ENCODE assay signal across 8 cellular contexts in genomic region chr16:89720859-89721643, GRCh38. TPM values are rescaled to one million over a fixed set of nuclear protein-coding genes. Genes with fewer than 3 reads are reported as not detected.
A peak's percentile ranks its signal among the peaks of the same experiment; 100 is the strongest.
DNase-seq lines count a peak whose midpoint lies in the region; ATAC-seq, FAIRE-seq and TF ChIP-seq lines count a peak whose summit lies in the region.

A gene with protein sequence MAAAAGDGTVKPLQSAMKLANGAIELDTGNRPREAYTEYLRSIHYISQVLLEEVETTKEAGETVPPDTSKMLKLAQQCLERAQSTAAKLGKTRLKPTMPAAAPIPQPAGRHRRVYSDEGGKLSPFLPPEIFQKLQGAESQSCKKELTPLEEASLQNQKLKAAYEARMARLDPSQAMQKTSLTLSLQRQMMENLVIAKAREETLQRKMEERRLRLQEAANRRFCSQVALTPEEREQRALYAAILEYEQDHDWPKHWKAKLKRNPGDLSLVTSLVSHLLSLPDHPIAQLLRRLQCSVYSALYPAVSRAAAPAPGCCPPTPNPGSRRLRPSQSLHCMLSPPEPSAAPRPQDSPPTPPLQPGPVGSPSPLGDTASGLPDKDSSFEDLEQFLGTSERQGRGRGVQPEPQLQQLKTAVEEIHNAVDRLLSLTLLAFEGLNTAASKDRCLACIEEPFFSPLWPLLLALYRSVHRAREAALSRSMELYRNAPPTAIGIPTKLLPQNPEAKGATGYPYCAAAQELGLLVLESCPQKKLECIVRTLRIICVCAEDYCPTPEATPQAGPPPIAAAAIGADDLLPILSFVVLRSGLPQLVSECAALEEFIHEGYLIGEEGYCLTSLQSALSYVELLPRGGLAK (minus strand): TSS chr16:89720898. CDS start chr16:89720861, 37 bp downstream.
A gene with protein sequence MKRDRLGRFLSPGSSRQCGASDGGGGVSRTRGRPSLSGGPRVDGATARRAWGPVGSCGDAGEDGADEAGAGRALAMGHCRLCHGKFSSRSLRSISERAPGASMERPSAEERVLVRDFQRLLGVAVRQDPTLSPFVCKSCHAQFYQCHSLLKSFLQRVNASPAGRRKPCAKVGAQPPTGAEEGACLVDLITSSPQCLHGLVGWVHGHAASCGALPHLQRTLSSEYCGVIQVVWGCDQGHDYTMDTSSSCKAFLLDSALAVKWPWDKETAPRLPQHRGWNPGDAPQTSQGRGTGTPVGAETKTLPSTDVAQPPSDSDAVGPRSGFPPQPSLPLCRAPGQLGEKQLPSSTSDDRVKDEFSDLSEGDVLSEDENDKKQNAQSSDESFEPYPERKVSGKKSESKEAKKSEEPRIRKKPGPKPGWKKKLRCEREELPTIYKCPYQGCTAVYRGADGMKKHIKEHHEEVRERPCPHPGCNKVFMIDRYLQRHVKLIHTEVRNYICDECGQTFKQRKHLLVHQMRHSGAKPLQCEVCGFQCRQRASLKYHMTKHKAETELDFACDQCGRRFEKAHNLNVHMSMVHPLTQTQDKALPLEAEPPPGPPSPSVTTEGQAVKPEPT (plus strand): TSS chr16:89721537. CDS start chr16:89721641, 104 bp downstream.

- TF ChIP-seq CTCF in A549 (IDR thresholded peaks at IDR 0.05): no peak
- TF ChIP-seq CTCF in lung (IDR thresholded peaks at IDR 0.05; ENCODE audit: control extremely low read depth, extremely low read depth): no peak

- TF ChIP-seq POLR2A in A549 (IDR thresholded peaks at IDR 0.05; ENCODE audit: low read length) (peak; percentile 58), GM18526 (IDR thresholded peaks at IDR 0.05; ENCODE audit: extremely low read depth, insufficient read length) (peak; percentile 30)

- no peaks in the 10 kb centered on the region for H3K27me3 Mint-ChIP-seq in activated CD4-positive, alpha-beta memory T cell treated with anti-CD3 and anti-CD28 coated beads for 36 hours

- H3K4me3 Mint-ChIP-seq in activated CD4-positive, alpha-beta memory T cell treated with anti-CD3 and anti-CD28 coated beads for 36 hours: peak within 1 kb of the TSS; percentile 87

- H3K4me2 ChIP-seq in A549: peak within 1 kb of the TSS; percentile 98

- peaks cover 25% of the 10 kb centered on the region for H3K36me3 Mint-ChIP-seq in activated CD4-positive, alpha-beta memory T cell treated with anti-CD3 and anti-CD28 coated beads for 36 hours

- POLR2A ChIA-PET in A549 (lab: Yijun Ruan, JAX): interaction anchor here (1.7 to 1.9 kb wide), 2 partner anchors 14 to 202 kb away, joined by 5 to 14 read pairs; partner anchors contain the start of gene TUBB3
- POLR2A ChIA-PET in activated CD4-positive, alpha-beta memory T cell treated with anti-CD3 and anti-CD28 coated beads for 36 hours (lab: Charles Lee): interaction anchor here (1.9 kb wide), 1 partner anchor 18 kb away, joined by 5 read pairs; no protein-coding TSS in a partner anchor

- H3K36me3 ChIP-seq in ectodermal cell (ENCODE audit: control insufficient read depth, insufficient read depth, low read length): peaks cover 15% of the 10 kb centered on the region
- H3K36me3 ChIP-seq in lung (ENCODE audit: control insufficient read depth in 2 of 2, insufficient read depth in 2 of 2, low read length in 2 of 2): peaks cover 0 to 16% of the 10 kb centered on the region in 2 donors

- peaks cover 32% of the 10 kb centered on the region for H3K4me1 ChIP-seq in A549
- peaks cover 17% of the 10 kb centered on the region for H3K4me1 ChIP-seq in ectodermal cell (ENCODE audit: control insufficient read depth, insufficient read depth, low read length)
- H3K4me1 ChIP-seq in lung (ENCODE audit: control insufficient read depth in 2 of 2, insufficient read depth in 2 of 2, low read length in 2 of 2): peaks cover 0 to 19% of the 10 kb centered on the region in 2 donors

- CTCF ChIA-PET in A549 (lab: Yijun Ruan, JAX): interaction anchor here (6.8 kb wide), 1 partner anchor 15 kb away, joined by 77 read pairs; no protein-coding TSS in a partner anchor
- CTCF ChIA-PET in activated CD4-positive, alpha-beta memory T cell treated with anti-CD3 and anti-CD28 coated beads for 36 hours (lab: Charles Lee): interaction anchor here (2.2 kb wide), 1 partner anchor 20 kb away, joined by 8 read pairs; the partner anchor contains the start of gene SPATA2L

- peak within 1 kb of the TSS; percentile 88 for H3K27ac Mint-ChIP-seq in activated CD4-positive, alpha-beta memory T cell treated with anti-CD3 and anti-CD28 coated beads for 36 hours

- intact Hi-C loops in activated CD4-positive, alpha-beta memory T cell treated with anti-CD3 and anti-CD28 coated beads for 36 hours (cut with micrococcal nuclease): loop anchor here (1.0 to 5.0 kb wide), 3 partner anchors 20 to 141 kb away; partner anchors contain the start of gene SPATA2L

- H3K9me3 ChIP-seq in A549 (no peaks in the 10 kb centered on the region), ectodermal cell (ENCODE audit: control insufficient read depth, low read length) (no peaks in the 10 kb centered on the region), lung (ENCODE audit: control insufficient read depth in 2 of 2, insufficient read depth in 1 of 2, low read length in 1 of 2) (no peaks in the 10 kb centered on the region)

- H3K4me1 Mint-ChIP-seq in activated CD4-positive, alpha-beta memory T cell treated with anti-CD3 and anti-CD28 coated beads for 36 hours (ENCODE audit: low read depth): peaks cover 38% of the 10 kb centered on the region

- TF ChIP-seq RAD21 in A549 (conservative IDR thresholded peaks at IDR 0.05 in 1 of 2, IDR thresholded peaks at IDR 0.05 in 1 of 2): no peak

- H3K27ac ChIP-seq in A549 (peak within 1 kb of the TSS; percentile 96 to 99), ectodermal cell (ENCODE audit: insufficient read depth, low read depth, low read length, poor library complexity, severe bottlenecking) (peak within 1 kb of the TSS; percentile 63), lung (ENCODE audit: low read depth in 1 of 2, low read length in 1 of 2) (peak within 1 kb of the TSS; percentile 96 to 98)

- no peak for FAIRE-seq in A549 (lab: Jason Lieb, UNC)

- H3K4me3 ChIP-seq in A549: peak within 1 kb of the TSS; percentile 94
- H3K4me3 ChIP-seq in ectodermal cell (ENCODE audit: insufficient read depth, low read depth, low read length): peak within 1 kb of the TSS; percentile 89
- H3K4me3 ChIP-seq in lung: peak within 1 kb of the TSS; percentile 81

- H3K9me3 Mint-ChIP-seq in activated CD4-positive, alpha-beta memory T cell treated with anti-CD3 and anti-CD28 coated beads for 36 hours: no peaks in the 10 kb centered on the region

- H3K27me3 ChIP-seq in ectodermal cell (ENCODE audit: control insufficient read depth, insufficient read depth, low read length, poor library complexity, severe bottlenecking): peaks cover 35% of the 10 kb centered on the region
- H3K27me3 ChIP-seq in lung (ENCODE audit: control insufficient read depth, insufficient read depth): no peaks in the 10 kb centered on the region

- DNase-seq in A549 (ENCODE audit: low read depth in 1 of 2, low spot score in 1 of 2) (peak; percentile 66 to 85), NCI-H526 (lab: John Stamatoyannopoulos, UW) (peak; percentile 23 to 85), lung (ENCODE audit: low spot score) (peak; percentile 82)
- peak; percentile 87 for DNase-seq in activated CD4-positive, alpha-beta memory T cell treated with anti-CD3 and anti-CD28 coated beads for 36 hours
- peak; percentile 78 to 85 (median 81) for DNase-seq in stimulated activated CD4-positive, alpha-beta T cell treated with anti-CD3 and anti-CD28 coated beads, TNF-alpha, amount 100 ng/mL, for 4 hours (ENCODE audit: low read depth in 3 of 3)

- no peak for TF ChIP-seq EP300 in A549 (IDR thresholded peaks at IDR 0.05)

- peak; percentile 70 to 74 for ATAC-seq in A549
- peak; percentile 51 for ATAC-seq in HG03097 (IDR thresholded peaks at IDR 0.05; ENCODE audit: low FRiP score, unreplicated experiment)
- ATAC-seq in lung (ENCODE audit: insufficient read depth, low FRiP score): peak; percentile 75

- WGBS in A549 (ENCODE audit: missing lambda C conversion rate): under 1% methylated on average over 21 of the region's 109 CpGs
- WGBS in ectodermal cell, 2 experiments: 0% methylated on average over 109 of the region's 109 CpGs
- 0 to 1% methylated on average over 54 to 109 of the region's 109 CpGs for WGBS in lung, 2 donors

TF ChIP-seq in A549, 52 proteins besides CTCF, POLR2A, EP300 and RAD21 (continues in another document):
- TF ChIP-seq ESRRA (IDR thresholded peaks at IDR 0.05; ENCODE audit: borderline replicate concordance, low read length) (no peak), SMC3 (IDR thresholded peaks at IDR 0.05) (no peak), KDM5A (IDR thresholded peaks at IDR 0.05) (peak; percentile 55; the same call in 1 of the 2 replicates), NR3C1 (IDR thresholded peaks at IDR 0.05) (no peak)

RNA-seq across cellular contexts. Expression of the first gene that starts in this region (rescaled TPM):
- polyA plus RNA-seq in A549 (2011; rRNA removed) (2.1 and 2.7 TPM in 2 replicates), A549 (2017; fragmentation: RNase III; extraction: RNeasy Plus Mini Kit Qiagen cat#74134 plus additional on column Dnase treatment) (3.0 to 5.8 TPM (median 5.4 TPM) in 3 replicates), lung (10 to 100 TPM; 16.1 to 20.2 TPM)
- 3.1 and 4.3 TPM in 2 replicates for polyA plus RNA-seq in A549 (2012; cell fraction: cytosol; rRNA removed)
- 18.7 and 21.0 TPM in 2 replicates for polyA plus RNA-seq in A549 (2012; cell fraction: nucleus; rRNA removed)
- 1.5 and 2.4 TPM in 2 replicates for polyA minus RNA-seq in A549 (2011; rRNA and poly(A)+ RNA removed)
- total RNA-seq in activated CD4-positive, alpha-beta memory T cell treated with anti-CD3 and anti-CD28 coated beads for 36 hours: 1 to 10 TPM; 2.9 to 3.2 TPM
- 13.8 TPM for polyA plus RNA-seq in ectodermal cell (2013, experiment 1 of 4)
- polyA plus RNA-seq in ectodermal cell (2013, experiment 2 of 4): 12.7 TPM
- 10.1 TPM for polyA plus RNA-seq in ectodermal cell (2013, experiment 3 of 4)
- polyA plus RNA-seq in ectodermal cell (2013, experiment 4 of 4): 14.5 TPM
- total RNA-seq in lung: 10 to 100 TPM in 1 of 2 donors, 1 to 10 TPM in 1; 6.1 to 26.1 TPM

RNA-seq across cellular contexts. Expression of the second gene that starts in this region (rescaled TPM):
- 6.5 and 7.5 TPM in 2 replicates for polyA plus RNA-seq in A549 (2011; rRNA removed)
- 16.8 and 18.4 TPM in 2 replicates for polyA plus RNA-seq in A549 (2012; cell fraction: cytosol; rRNA removed)
- 71.3 and 108 TPM in 2 replicates for polyA plus RNA-seq in A549 (2012; cell fraction: nucleus; rRNA removed)
- polyA plus RNA-seq in A549 (2017; fragmentation: RNase III; extraction: RNeasy Plus Mini Kit Qiagen cat#74134 plus additional on column Dnase treatment): 14.0 to 15.4 TPM (median 15.1 TPM) in 3 replicates
- 10.0 and 10.3 TPM in 2 replicates for polyA minus RNA-seq in A549 (2011; rRNA and poly(A)+ RNA removed)
- total RNA-seq in activated CD4-positive, alpha-beta memory T cell treated with anti-CD3 and anti-CD28 coated beads for 36 hours: 10 to 100 TPM; 22.1 to 25.6 TPM
- polyA plus RNA-seq in ectodermal cell (2013, experiment 1 of 4): 16.8 TPM
- 18.0 TPM for polyA plus RNA-seq in ectodermal cell (2013, experiment 2 of 4)
- 13.5 TPM for polyA plus RNA-seq in ectodermal cell (2013, experiment 3 of 4)
- 14.8 TPM for polyA plus RNA-seq in ectodermal cell (2013, experiment 4 of 4)
- 10 to 100 TPM; 26.5 to 34.9 TPM for total RNA-seq in lung
- 10 to 100 TPM; 21.8 to 23.6 TPM for polyA plus RNA-seq in lung

Comparison
In these comparisons a context has a peak if more than half of its experiments do, and no peak if none do; other contexts are left out.
1. Peak in every context shown above with its lines: DNase-seq, ATAC-seq, H3K4me3 ChIP-seq and H3K27ac ChIP-seq.